32 cellular contexts compared by ENCODE assay signal in genomic region chr12:44852483-44852882, GRCh38. TPM values are rescaled to one million over a fixed set of nuclear protein-coding genes. Genes with fewer than 3 reads are reported as not detected.
DNase-seq lines count a peak whose midpoint lies in the region; ATAC-seq and TF ChIP-seq lines count a peak whose summit lies in the region.
"Had no signal": no experiment of that assay in that cellular context is flagged by ENCODE, and none has a peak within 500 bp of the region (broad histone marks: within the 10 kb centered on the region; RNA-seq: fewer than 3 reads in every experiment).

No MANE protein-coding gene starts in this region.

- CTCF ChIA-PET in CD4-positive, alpha-beta T cell (lab: Charles Lee): no interaction called here

- H3K27ac Mint-ChIP-seq in activated CD4-positive, alpha-beta T cell treated with anti-CD3 and anti-CD28 coated beads, Interleukin-2, amount 10 ng/mL, durations not matched to agents 24 days and 14 days: peak overlapping the region; percentile 46
- peak overlapping the region; percentile 77 for H3K27ac Mint-ChIP-seq in CD4-positive, alpha-beta T cell
- peak overlapping the region; percentile 93 for H3K27ac Mint-ChIP-seq in activated naive CD8-positive, alpha-beta T cell treated with anti-CD3 and anti-CD28 coated beads, Interleukin-2, amount 50 U/mL, for 24 hours
- H3K27ac Mint-ChIP-seq: activated T-helper 2 cell treated with anti-CD3 and anti-CD28 coated beads, Interferon-gamma antibody, Interleukin-2, Interleukin-4, amounts not matched to agents 10 μg/mL and 5 μg/mL and 100 μg/mL, durations not matched to agents 14 hours and 24 hours and 36 hours; endodermal cell; immature natural killer cell had no signal

- intact Hi-C loops in activated CD4-positive, alpha-beta T cell treated with anti-CD3 and anti-CD28 coated beads, Interleukin-2, amount 10 ng/mL, durations not matched to agents 24 days and 14 days (cut with micrococcal nuclease): no loop called here
- intact Hi-C loops in CD4-positive, alpha-beta T cell (cut with DNase I, micrococcal nuclease): loop anchor here in 1 of 2 experiments (5.0 kb wide), 1 partner anchor 35 kb away; no protein-coding TSS in a partner anchor

- peaks cover 61% of the 10 kb centered on the region for H3K4me1 Mint-ChIP-seq in activated CD4-positive, alpha-beta T cell treated with anti-CD3 and anti-CD28 coated beads, Interleukin-2, amount 10 ng/mL, durations not matched to agents 24 days and 14 days
- H3K4me1 Mint-ChIP-seq in CD4-positive, alpha-beta T cell (ENCODE audit: low read depth): peaks cover 91% of the 10 kb centered on the region
- H3K4me1 Mint-ChIP-seq in activated naive CD8-positive, alpha-beta T cell treated with anti-CD3 and anti-CD28 coated beads, Interleukin-2, amount 50 U/mL, for 24 hours: peaks cover 94% of the 10 kb centered on the region
- H3K4me1 Mint-ChIP-seq: endodermal cell had no signal

- TF ChIP-seq CTCF in CD4-positive, alpha-beta T cell (IDR thresholded peaks at IDR 0.05): no peak

- no peaks in the 10 kb centered on the region for H3K27me3 Mint-ChIP-seq in activated CD4-positive, alpha-beta T cell treated with anti-CD3 and anti-CD28 coated beads, Interleukin-2, amount 10 ng/mL, durations not matched to agents 24 days and 14 days
- H3K27me3 Mint-ChIP-seq in CD4-positive, alpha-beta T cell: no peaks in the 10 kb centered on the region
- H3K27me3 Mint-ChIP-seq in activated naive CD8-positive, alpha-beta T cell treated with anti-CD3 and anti-CD28 coated beads, Interleukin-2, amount 50 U/mL, for 24 hours: no peaks in the 10 kb centered on the region

- H3K9me3 Mint-ChIP-seq in activated CD4-positive, alpha-beta T cell treated with anti-CD3 and anti-CD28 coated beads, Interleukin-2, amount 10 ng/mL, durations not matched to agents 24 days and 14 days: peaks cover 8% of the 10 kb centered on the region
- H3K9me3 Mint-ChIP-seq in CD4-positive, alpha-beta T cell: peaks cover 2% of the 10 kb centered on the region
- H3K9me3 Mint-ChIP-seq in activated naive CD8-positive, alpha-beta T cell treated with anti-CD3 and anti-CD28 coated beads, Interleukin-2, amount 50 U/mL, for 24 hours: no peaks in the 10 kb centered on the region
- H3K9me3 Mint-ChIP-seq: activated T-helper 2 cell treated with anti-CD3 and anti-CD28 coated beads, Interferon-gamma antibody, Interleukin-2, Interleukin-4, amounts not matched to agents 10 μg/mL and 5 μg/mL and 100 μg/mL, durations not matched to agents 14 hours and 24 hours and 36 hours; endodermal cell had no signal

- no peaks in the 10 kb centered on the region for H3K9me3 ChIP-seq in CD4-positive, alpha-beta T cell (ENCODE audit: control insufficient read depth, low read length)
- H3K9me3 ChIP-seq: breast epithelium, Caco-2, esophagus squamous epithelium, gastrocnemius medialis, suprapubic skin had no signal

- DNase-seq in activated CD4-positive, alpha-beta T cell treated with anti-CD3 and anti-CD28 coated beads, Interleukin-2, amount 10 ng/mL, durations not matched to agents 24 days and 14 days: no peak
- DNase-seq in activated CD4-positive, alpha-beta T cell treated with anti-CD3 and anti-CD28 coated beads for 4 hours: no peak
- DNase-seq in CD4-positive, alpha-beta T cell: no peak
- DNase-seq in NCI-H69 (lab: John Stamatoyannopoulos, UW) (peak; percentile 34), DMS53 (lab: John Stamatoyannopoulos, UW) (no peak)
- no peak for DNase-seq in activated naive CD8-positive, alpha-beta T cell treated with anti-CD3 and anti-CD28 coated beads, Interleukin-2, amount 50 U/mL, for 24 hours
- no peak for DNase-seq in effector CD8-positive, alpha-beta T cell (lab: John Stamatoyannopoulos, UW)
- DNase-seq: amygdala, Caco-2, DND-41, endodermal cell, esophagus squamous epithelium, gastrocnemius medialis, H7, immature natural killer cell, Kasumi-1, mesenchymal stem cell, NCI-H187, NCI-H526 treated with DMSO at 0.1 percent for 48 hours, nucleus accumbens, RPMI8226, T-helper 9 cell, WERI-Rb-1 had no signal

- no peaks in the 10 kb centered on the region for H3K27me3 ChIP-seq in CD4-positive, alpha-beta T cell (ENCODE audit: control insufficient read depth, insufficient read depth, low read length)
- H3K27me3 ChIP-seq: breast epithelium, esophagus squamous epithelium, gastrocnemius medialis, hepatocyte, suprapubic skin had no signal

- ATAC-seq in CD4-positive, alpha-beta T cell (ENCODE audit: poor library complexity): no peak
- no peak for ATAC-seq in activated naive CD8-positive, alpha-beta T cell treated with anti-CD3 and anti-CD28 coated beads, Interleukin-2, amount 50 U/mL, for 24 hours
- ATAC-seq in GM19351 (IDR thresholded peaks at IDR 0.05; ENCODE audit: unreplicated experiment): no peak
- ATAC-seq: gastrocnemius medialis, GM12878, left lobe of liver had no signal

- peaks cover 6% of the 10 kb centered on the region for H3K36me3 Mint-ChIP-seq in activated CD4-positive, alpha-beta T cell treated with anti-CD3 and anti-CD28 coated beads, Interleukin-2, amount 10 ng/mL, durations not matched to agents 24 days and 14 days (ENCODE audit: low read depth)
- H3K36me3 Mint-ChIP-seq in CD4-positive, alpha-beta T cell (ENCODE audit: low read depth): peaks cover 7% of the 10 kb centered on the region
- H3K36me3 Mint-ChIP-seq in activated naive CD8-positive, alpha-beta T cell treated with anti-CD3 and anti-CD28 coated beads, Interleukin-2, amount 50 U/mL, for 24 hours (ENCODE audit: low read depth): no peaks in the 10 kb centered on the region
- H3K36me3 Mint-ChIP-seq: immature natural killer cell had no signal

- no peak overlapping the region for H3K27ac ChIP-seq in CD4-positive, alpha-beta T cell (ENCODE audit: low read depth, low read length)
- H3K27ac ChIP-seq: breast epithelium, coronary artery, esophagus squamous epithelium, gastrocnemius medialis, hepatocyte, HL-60, suprapubic skin, WERI-Rb-1 had no signal

- H3K4me3 Mint-ChIP-seq in activated CD4-positive, alpha-beta T cell treated with anti-CD3 and anti-CD28 coated beads, Interleukin-2, amount 10 ng/mL, durations not matched to agents 24 days and 14 days: peak overlapping the region; percentile 51
- H3K4me3 Mint-ChIP-seq in CD4-positive, alpha-beta T cell: peak overlapping the region; percentile 30
- H3K4me3 Mint-ChIP-seq in activated naive CD8-positive, alpha-beta T cell treated with anti-CD3 and anti-CD28 coated beads, Interleukin-2, amount 50 U/mL, for 24 hours: peak overlapping the region; percentile 65
- H3K4me3 Mint-ChIP-seq: endodermal cell, immature natural killer cell had no signal

- POLR2A ChIA-PET in CD4-positive, alpha-beta T cell (lab: Charles Lee): interaction anchor here (1.0 to 1.8 kb wide), 2 partner anchors 11 to 21 kb away, joined by 3 to 5 read pairs; no protein-coding TSS in a partner anchor

RNA-seq across cellular contexts. Expression of gene NELL2, which starts 23.6 kb away (rescaled TPM):
- 20.0 and 27.5 TPM in 2 replicates for total RNA-seq in activated CD4-positive, alpha-beta T cell treated with anti-CD3 and anti-CD28 coated beads, Interleukin-2, amount 10 ng/mL, durations not matched to agents 24 days and 14 days
- 100 to 1,000 TPM; 142 to 147 TPM for total RNA-seq in CD4-positive, alpha-beta T cell
